ENCODE assay signal across 27 cellular contexts in the genomic region with DNA sequence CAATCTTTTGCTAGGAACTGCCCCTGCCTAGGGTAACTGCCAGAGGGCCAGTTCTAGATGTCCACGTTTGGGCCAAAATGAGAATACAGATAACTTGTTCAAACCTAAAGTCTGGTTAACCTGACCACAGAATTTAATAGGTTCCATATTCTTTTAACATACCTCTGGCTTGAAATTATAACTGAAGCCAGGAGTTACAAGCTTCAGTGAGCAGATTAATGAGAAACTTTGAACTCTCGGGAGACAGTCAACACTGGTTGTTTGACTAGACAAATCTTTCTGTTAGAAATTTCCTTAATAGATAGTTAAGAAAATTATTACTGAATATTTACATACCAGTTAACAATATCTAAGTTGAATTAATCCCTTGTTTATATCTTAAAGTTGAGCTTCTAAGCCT.
"Had no signal": no experiment of that assay in that cellular context is flagged by ENCODE, and none has a peak within 500 bp of the region (broad histone marks: within the 10 kb centered on the region; RNA-seq: fewer than 3 reads in every experiment).

No MANE protein-coding gene starts in this region.

- H3K27ac ChIP-seq: gastrocnemius medialis, pancreas, prostate gland, stomach, tibial artery, upper lobe of right lung had no signal

- ATAC-seq: activated CD8-positive, alpha-beta T cell treated with anti-CD3 and anti-CD28 coated beads for 36 hours; activated naive CD8-positive, alpha-beta T cell treated with anti-CD3 and anti-CD28 coated beads, Interleukin-2, amount 50 U/mL, for 24 hours; effector memory CD8-positive, alpha-beta T cell; gastrocnemius medialis; left cardiac atrium; left ventricle myocardium superior; pancreas; stimulated activated naive B cell treated with anti-CD40 and anti-IgM and Interleukin-4, amounts not matched to agents 10 μg/mL and 1 μg/mL and 100 μg/mL, for 72 hours; upper lobe of right lung; WTC11 had no signal

- H3K4me3 ChIP-seq: gastrocnemius medialis, pancreas, prostate gland, smooth muscle cell, stomach, tibial artery, upper lobe of right lung had no signal

- H3K4me2 ChIP-seq: smooth muscle cell had no signal

- H3K4me1 ChIP-seq: gastrocnemius medialis, pancreas, prostate gland, stomach, tibial artery, upper lobe of right lung had no signal

- H3K27me3 ChIP-seq: gastrocnemius medialis, pancreas, stomach, tibial artery, upper lobe of right lung had no signal

- DNase-seq: activated CD4-positive, alpha-beta T cell treated with anti-CD3 and anti-CD28 coated beads for 1 hour; activated CD4-positive, alpha-beta T cell treated with anti-CD3 and anti-CD28 coated beads, Interleukin-2, amount 10 ng/mL, durations not matched to agents 7 days and 5 days; activated CD8-positive, alpha-beta T cell treated with anti-CD3 and anti-CD28 coated beads for 36 hours; activated naive CD8-positive, alpha-beta T cell treated with anti-CD3 and anti-CD28 coated beads, Interleukin-2, amount 50 U/mL, for 24 hours; activated T-cell treated with anti-CD3 and anti-CD28 coated beads, Interleukin-2, amount 50 U/mL, for 48 hours; amygdala; caudate nucleus; cortex of kidney; effector memory CD8-positive, alpha-beta T cell; erythroblast; gastrocnemius medialis; glutamatergic neuron; islet precursor cell; left cardiac atrium; left ventricle myocardium superior; naive B cell; nucleus accumbens; pancreas; stimulated activated CD4-positive, alpha-beta T cell treated with anti-CD3 and anti-CD28 coated beads, Interleukin-2, amount 100 ng/mL, for 24 hours; stimulated activated naive B cell treated with anti-CD40 and anti-IgM and Interleukin-4, amounts not matched to agents 10 μg/mL and 1 μg/mL and 100 μg/mL, for 72 hours; stomach; T1000; tibial artery; upper lobe of right lung had no signal

- H3K36me3 ChIP-seq: gastrocnemius medialis, pancreas, prostate gland, stomach, tibial artery, upper lobe of right lung had no signal

- H3K9me3 ChIP-seq: gastrocnemius medialis, pancreas, prostate gland, stomach, tibial artery, upper lobe of right lung had no signal

- FAIRE-seq: pancreas had no signal
